14 cellular contexts compared by ENCODE assay signal in genomic region chr14:91327201-91327600, GRCh38.
A peak's percentile ranks its signal among the peaks of the same experiment; 100 is the strongest.
DNase-seq lines count a peak whose midpoint lies in the region; ATAC-seq and TF ChIP-seq lines count a peak whose summit lies in the region.
"Had no signal": no experiment of that assay in that cellular context is flagged by ENCODE, and none has a peak within 500 bp of the region (broad histone marks: within the 10 kb centered on the region; RNA-seq: fewer than 3 reads in every experiment).

No MANE protein-coding gene starts in this region.

- H3K36me3 ChIP-seq in DOHH2 (ENCODE audit: control insufficient read depth, low read length): peaks cover 98% of the 10 kb centered on the region

- intact Hi-C loops in CD14-positive monocyte (cut with micrococcal nuclease): loop anchor here in 1 of 2 donors (10.0 kb wide), 1 partner anchor 168 kb away; no protein-coding TSS in a partner anchor
- intact Hi-C loops in natural killer cell (cut with micrococcal nuclease): no loop called here

- H3K27me3 Mint-ChIP-seq in CD14-positive monocyte (ENCODE audit: low read depth in 3 of 3) (peaks cover 0 to 1% (median 0%) of the 10 kb centered on the region in 3 donors), natural killer cell (ENCODE audit: low read depth in 2 of 2) (no peaks in the 10 kb centered on the region)
- no peaks in the 10 kb centered on the region for H3K27me3 Mint-ChIP-seq in activated naive CD8-positive, alpha-beta T cell treated with anti-CD3 and anti-CD28 coated beads, Interleukin-2, amount 10 ng/mL, durations not matched to agents 7 days and 5 days

- H3K4me2 ChIP-seq in DOHH2 (ENCODE audit: low read length): no peak overlapping the region

- peaks cover 41% of the 10 kb centered on the region for H3K4me1 ChIP-seq in DOHH2 (ENCODE audit: control insufficient read depth, low read length)

- peaks cover 61 to 85% of the 10 kb centered on the region in 2 donors for H3K36me3 Mint-ChIP-seq in CD14-positive monocyte
- H3K36me3 Mint-ChIP-seq in activated naive CD8-positive, alpha-beta T cell treated with anti-CD3 and anti-CD28 coated beads, Interleukin-2, amount 10 ng/mL, durations not matched to agents 7 days and 5 days: peaks cover 42% of the 10 kb centered on the region
- no peaks in the 10 kb centered on the region for H3K36me3 Mint-ChIP-seq in natural killer cell

- peak overlapping the region; percentile 17; the same call in 1 of the 2 replicates for H3K27ac ChIP-seq in DOHH2 (ENCODE audit: low read depth, low read length)

- DNase-seq in CD14-positive monocyte (ENCODE audit: low spot score) (no peak), natural killer cell (no peak), medulla oblongata (ENCODE audit: extremely low spot score) (no peak), NCI-H82 treated with DMSO at 0.1 percent for 48 hours (lab: John Stamatoyannopoulos, UW; ENCODE audit: unreplicated experiment) (no peak), DMS114 treated with DMSO at 0.1 percent for 48 hours (lab: John Stamatoyannopoulos, UW; ENCODE audit: unreplicated experiment) (no peak), NCI-H1092 (lab: John Stamatoyannopoulos, UW) (no peak)
- no peak for DNase-seq in activated naive CD8-positive, alpha-beta T cell treated with anti-CD3 and anti-CD28 coated beads, Interleukin-2, amount 10 ng/mL, durations not matched to agents 7 days and 5 days
- DNase-seq: GOT3; IMR-90; NCI-H1105; right cardiac atrium; stimulated activated CD4-positive, alpha-beta T cell treated with anti-CD3 and anti-CD28 coated beads, Interleukin-4, amount 100 ng/mL, for 24 hours had no signal

- no peak for ATAC-seq in activated naive CD8-positive, alpha-beta T cell treated with anti-CD3 and anti-CD28 coated beads, Interleukin-2, amount 10 ng/mL, durations not matched to agents 7 days and 5 days (ENCODE audit: low read depth)
- ATAC-seq in natural killer cell: no peak
- ATAC-seq: esophagus mucosa, right cardiac atrium had no signal

- H3K9me3 Mint-ChIP-seq in CD14-positive monocyte: no peaks in the 10 kb centered on the region
- H3K9me3 Mint-ChIP-seq in activated naive CD8-positive, alpha-beta T cell treated with anti-CD3 and anti-CD28 coated beads, Interleukin-2, amount 10 ng/mL, durations not matched to agents 7 days and 5 days: no peaks in the 10 kb centered on the region
- no peaks in the 10 kb centered on the region for H3K9me3 Mint-ChIP-seq in natural killer cell

- peak overlapping the region in 5 of 7 donors; percentile 4 to 99 (median 84) for H3K27ac Mint-ChIP-seq in CD14-positive monocyte
- peak overlapping the region; percentile 81 for H3K27ac Mint-ChIP-seq in activated naive CD8-positive, alpha-beta T cell treated with anti-CD3 and anti-CD28 coated beads, Interleukin-2, amount 10 ng/mL, durations not matched to agents 7 days and 5 days
- H3K27ac Mint-ChIP-seq in natural killer cell: peak overlapping the region; percentile 100

- peaks cover 34% of the 10 kb centered on the region for H3F3A ChIP-seq in DOHH2 (ENCODE audit: control insufficient read depth, insufficient read depth)

- H4K20me1 ChIP-seq in DOHH2 (ENCODE audit: control insufficient read depth, insufficient read depth, low read depth, low read length): no peaks in the 10 kb centered on the region

- H3K4me1 Mint-ChIP-seq in CD14-positive monocyte (peaks cover 69% of the 10 kb centered on the region), natural killer cell (peaks cover 78 to 88% of the 10 kb centered on the region in 2 donors)
- peaks cover 81% of the 10 kb centered on the region for H3K4me1 Mint-ChIP-seq in activated naive CD8-positive, alpha-beta T cell treated with anti-CD3 and anti-CD28 coated beads, Interleukin-2, amount 10 ng/mL, durations not matched to agents 7 days and 5 days

- TF ChIP-seq CTCF in CD14-positive monocyte (IDR thresholded peaks at IDR 0.05): no peak
- TF ChIP-seq CTCF in DOHH2 (IDR thresholded peaks at IDR 0.05; ENCODE audit: low read depth, low read length, poor library complexity, severe bottlenecking): no peak
- no peak for TF ChIP-seq CTCF in natural killer cell (IDR thresholded peaks at IDR 0.05)

- H3K4me3 ChIP-seq in DOHH2 (ENCODE audit: low read length): no peak overlapping the region

- H3K27me3 ChIP-seq in DOHH2 (ENCODE audit: control insufficient read depth, low read length): no peaks in the 10 kb centered on the region

- no peaks in the 10 kb centered on the region for H3K9me3 ChIP-seq in DOHH2 (ENCODE audit: control insufficient read depth, insufficient read depth, low read length)

- no peaks in the 10 kb centered on the region for H3K9me2 ChIP-seq in DOHH2 (replicated peaks; ENCODE audit: control insufficient read depth, low read length)

- H3K4me3 Mint-ChIP-seq in CD14-positive monocyte: no peak overlapping the region
- H3K4me3 Mint-ChIP-seq in activated naive CD8-positive, alpha-beta T cell treated with anti-CD3 and anti-CD28 coated beads, Interleukin-2, amount 10 ng/mL, durations not matched to agents 7 days and 5 days: peak overlapping the region; percentile 25
- H3K4me3 Mint-ChIP-seq in natural killer cell: peak overlapping the region; percentile 28

- POLR2A ChIA-PET in activated naive CD8-positive, alpha-beta T cell treated with anti-CD3 and anti-CD28 coated beads, Interleukin-2, amount 10 ng/mL, durations not matched to agents 7 days and 5 days (lab: Charles Lee): interaction anchor here (1.0 to 5.5 kb wide), 5 partner anchors 10 to 90 kb away, joined by 3 to 72 read pairs (median 19); partner anchors contain the start of gene CCDC88C

- H3K79me2 ChIP-seq in DOHH2 (ENCODE audit: control insufficient read depth, low read length): peaks cover 42% of the 10 kb centered on the region

Comparison
In these comparisons a context has a peak if more than half of its experiments do, and no peak if none do; other contexts are left out.
1. H3K4me3 Mint-ChIP-seq: peak in activated naive CD8-positive, alpha-beta T cell treated with anti-CD3 and anti-CD28 coated beads, Interleukin-2, amount 10 ng/mL, durations not matched to agents 7 days and 5 days (single experiment) and natural killer cell (single experiment); none in CD14-positive monocyte (0 of 2).
2. Peak in every context shown above with its lines, with median percentiles within 50 percentile points of each other: H3K27ac Mint-ChIP-seq.